ENCODE assay signal across 16 cellular contexts in the genomic region with DNA sequence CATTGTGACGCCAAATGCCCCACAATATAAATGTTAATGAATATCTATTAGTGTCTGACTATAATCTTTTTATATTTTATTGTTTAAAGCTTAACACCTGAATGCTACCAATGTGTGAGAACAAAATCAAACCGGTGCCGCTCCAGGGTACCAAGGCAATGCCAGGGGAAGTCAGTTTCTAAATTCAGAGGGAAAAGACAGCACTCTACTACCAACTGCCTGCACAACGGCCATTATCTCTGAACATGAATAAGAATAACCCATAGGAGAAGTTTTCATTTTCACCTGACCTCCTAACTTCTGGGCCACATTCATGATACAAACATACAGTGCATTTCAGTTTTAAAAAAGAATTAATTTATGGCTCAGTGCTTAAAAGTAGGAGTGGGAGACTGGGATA. TPM values are rescaled to one million over a fixed set of nuclear protein-coding genes. Genes with fewer than 3 reads are reported as not detected.
DNase-seq lines count a peak whose midpoint lies in the region; ATAC-seq and TF ChIP-seq lines count a peak whose summit lies in the region.
"Had no signal": no experiment of that assay in that cellular context is flagged by ENCODE, and none has a peak within 500 bp of the region (broad histone marks: within the 10 kb centered on the region; RNA-seq: fewer than 3 reads in every experiment).

No MANE protein-coding gene starts in this region.

- H3K79me2 ChIP-seq in Karpas-422 (ENCODE audit: low read length): peaks cover 99% of the 10 kb centered on the region

- H3K9ac ChIP-seq in Karpas-422 (ENCODE audit: low read length): no peak overlapping the region
- H3K9ac ChIP-seq: GM23248 had no signal

- no peaks in the 10 kb centered on the region for H3K9me3 ChIP-seq in right cardiac atrium (ENCODE audit: control insufficient read depth, low read length)
- H3K9me3 ChIP-seq in Karpas-422 (ENCODE audit: low read length): no peaks in the 10 kb centered on the region
- H3K9me3 ChIP-seq in SJCRH30 (replicated peaks): peaks cover 3% of the 10 kb centered on the region
- H3K9me3 ChIP-seq: A549, HAP-1 had no signal

- no peak overlapping the region for H3K4me3 Mint-ChIP-seq in activated B cell treated with CpG ODN at 0.5 μM for 24 hours
- H3K4me3 Mint-ChIP-seq in stimulated activated memory B cell treated with anti-CD40 and anti-IgM and Interleukin-4, amounts not matched to agents 10 μg/mL and 1 μg/mL and 100 μg/mL, for 72 hours: no peak overlapping the region
- H3K4me3 Mint-ChIP-seq: CD14-positive monocyte; CD8-positive, alpha-beta T cell had no signal

- H3K4me3 ChIP-seq in right cardiac atrium (ENCODE audit: low read length) (no peak overlapping the region), Karpas-422 (ENCODE audit: low read length) (no peak overlapping the region), SJCRH30 (no peak overlapping the region)
- H3K4me3 ChIP-seq: A549, GM23248, HAP-1 had no signal

- H3K36me3 ChIP-seq in Karpas-422 (ENCODE audit: insufficient read depth, low read length) (peaks cover 61% of the 10 kb centered on the region), SJCRH30 (peaks cover 4% of the 10 kb centered on the region; the same call in 1 of the 2 replicates)
- H3K36me3 ChIP-seq: HAP-1 had no signal

- no peak overlapping the region for H3K4me2 ChIP-seq in Karpas-422 (ENCODE audit: low read depth, low read length, poor library complexity, severe bottlenecking)
- H3K4me2 ChIP-seq: A549 had no signal

- no peaks in the 10 kb centered on the region for H3K9me2 ChIP-seq in Karpas-422 (replicated peaks; ENCODE audit: insufficient read depth, low read length)

- no peaks in the 10 kb centered on the region for H3K27me3 ChIP-seq in right cardiac atrium (ENCODE audit: control insufficient read depth, insufficient read depth)
- H3K27me3 ChIP-seq in Karpas-422 (ENCODE audit: low read length): no peaks in the 10 kb centered on the region
- no peaks in the 10 kb centered on the region for H3K27me3 ChIP-seq in SJCRH30

- no peak overlapping the region for H2AFZ ChIP-seq in Karpas-422 (ENCODE audit: low read length)
- H2AFZ ChIP-seq: GM23248 had no signal

- CTCF ChIA-PET in activated B cell treated with CpG ODN at 0.5 μM for 24 hours (lab: Charles Lee): interaction anchor here (1.7 kb wide), 1 partner anchor 135 kb away, joined by 7 read pairs; no protein-coding TSS in a partner anchor

- no peak for DNase-seq in left ventricle myocardium superior
- DNase-seq in right cardiac atrium: no peak
- DNase-seq in Karpas-422: no peak
- DNase-seq in activated B cell treated with CpG ODN at 0.5 μM for 24 hours: no peak
- DNase-seq in SJCRH30: no peak
- no peak for DNase-seq in activated effector memory CD4-positive, alpha-beta T cell treated with Interleukin-2 at 50 U/mL for 16 hours
- no peak for DNase-seq in COLO829 (ENCODE audit: low spot score)
- DNase-seq: Caco-2; CD8-positive, alpha-beta T cell; GF-D8; GM23248; IMR-90 had no signal

- H3K27me3 Mint-ChIP-seq in activated B cell treated with CpG ODN at 0.5 μM for 24 hours: no peaks in the 10 kb centered on the region
- no peaks in the 10 kb centered on the region for H3K27me3 Mint-ChIP-seq in stimulated activated memory B cell treated with anti-CD40 and anti-IgM and Interleukin-4, amounts not matched to agents 10 μg/mL and 1 μg/mL and 100 μg/mL, for 72 hours

- peak overlapping the region; percentile 16 for H3K27ac Mint-ChIP-seq in activated B cell treated with CpG ODN at 0.5 μM for 24 hours
- peak overlapping the region; percentile 44 for H3K27ac Mint-ChIP-seq in stimulated activated memory B cell treated with anti-CD40 and anti-IgM and Interleukin-4, amounts not matched to agents 10 μg/mL and 1 μg/mL and 100 μg/mL, for 72 hours
- H3K27ac Mint-ChIP-seq: CD14-positive monocyte; CD8-positive, alpha-beta T cell had no signal

- H3K9me3 Mint-ChIP-seq in activated B cell treated with CpG ODN at 0.5 μM for 24 hours: peaks cover 2% of the 10 kb centered on the region
- no peaks in the 10 kb centered on the region for H3K9me3 Mint-ChIP-seq in stimulated activated memory B cell treated with anti-CD40 and anti-IgM and Interleukin-4, amounts not matched to agents 10 μg/mL and 1 μg/mL and 100 μg/mL, for 72 hours

- H3K4me1 ChIP-seq in right cardiac atrium (ENCODE audit: control insufficient read depth, insufficient read depth, low read length) (no peaks in the 10 kb centered on the region), Karpas-422 (ENCODE audit: low read length) (peaks cover 62% of the 10 kb centered on the region), SJCRH30 (peaks cover 26% of the 10 kb centered on the region)
- H3K4me1 ChIP-seq: A549 had no signal

- POLR2A ChIA-PET in activated B cell treated with CpG ODN at 0.5 μM for 24 hours (lab: Charles Lee): interaction anchor here (0.6 to 1.5 kb wide), 3 partner anchors 11 to 71 kb away, joined by 3 to 5 read pairs (median 4); no protein-coding TSS in a partner anchor

- 81% methylated on average over 4 of the region's 4 CpGs for WGBS in right cardiac atrium

- H3K36me3 Mint-ChIP-seq in activated B cell treated with CpG ODN at 0.5 μM for 24 hours (ENCODE audit: low read depth): peaks cover 26% of the 10 kb centered on the region
- H3K36me3 Mint-ChIP-seq in stimulated activated memory B cell treated with anti-CD40 and anti-IgM and Interleukin-4, amounts not matched to agents 10 μg/mL and 1 μg/mL and 100 μg/mL, for 72 hours: peaks cover 22% of the 10 kb centered on the region

- H3K4me1 Mint-ChIP-seq in activated B cell treated with CpG ODN at 0.5 μM for 24 hours: peaks cover 72% of the 10 kb centered on the region
- peaks cover 62% of the 10 kb centered on the region for H3K4me1 Mint-ChIP-seq in stimulated activated memory B cell treated with anti-CD40 and anti-IgM and Interleukin-4, amounts not matched to agents 10 μg/mL and 1 μg/mL and 100 μg/mL, for 72 hours

- TF ChIP-seq CTCF in activated B cell treated with CpG ODN at 0.5 μM for 24 hours (IDR thresholded peaks at IDR 0.05): no peak

- intact Hi-C loops in left ventricle myocardium superior (cut with micrococcal nuclease): no loop called here
- intact Hi-C loops in right cardiac atrium (cut with DNase I): no loop called here
- intact Hi-C loops in activated B cell treated with CpG ODN at 0.5 μM for 24 hours (cut with micrococcal nuclease): no loop called here

- no peaks in the 10 kb centered on the region for H4K20me1 ChIP-seq in Karpas-422 (ENCODE audit: insufficient read depth, low read depth, low read length)

- no peak overlapping the region for H3K27ac ChIP-seq in right cardiac atrium (ENCODE audit: low read length)
- peak overlapping the region; percentile 50 for H3K27ac ChIP-seq in Karpas-422 (ENCODE audit: low read length)
- H3K27ac ChIP-seq in SJCRH30: no peak overlapping the region
- H3K27ac ChIP-seq: A549, GM23248 had no signal

- ATAC-seq in left ventricle myocardium superior (peak; percentile 58), right cardiac atrium (no peak), activated B cell treated with CpG ODN at 0.5 μM for 24 hours (ENCODE audit: low read depth) (no peak)
- ATAC-seq in stimulated activated memory B cell treated with anti-CD40 and anti-IgM and Interleukin-4, amounts not matched to agents 10 μg/mL and 1 μg/mL and 100 μg/mL, for 72 hours: no peak
- ATAC-seq: A549; CD8-positive, alpha-beta T cell had no signal

RNA-seq across cellular contexts. Expression of a gene that starts 21.7 kb away (rescaled TPM):
- total RNA-seq in left ventricle myocardium superior (6.9 TPM), right cardiac atrium (10 to 100 TPM in 2 of 4 donors, 1 to 10 TPM in 2; 8.7 to 12.5 (median 9.8) TPM), activated B cell treated with CpG ODN at 0.5 μM for 24 hours (59.9 and 64.5 TPM in 2 replicates)
- 3.9 TPM for polyA plus RNA-seq in right cardiac atrium
- total RNA-seq in Karpas-422 (2014; rRNA removed; shearing (Covaris generic); ENCODE audit: low replicate concordance): 54.3 and 63.9 TPM in 2 replicates
- 15.2 and 17.2 TPM in 2 replicates for total RNA-seq in SJCRH30 (2014; rRNA removed; shearing (Covaris generic))
